19 cellular contexts compared by ENCODE assay signal in the genomic region with DNA sequence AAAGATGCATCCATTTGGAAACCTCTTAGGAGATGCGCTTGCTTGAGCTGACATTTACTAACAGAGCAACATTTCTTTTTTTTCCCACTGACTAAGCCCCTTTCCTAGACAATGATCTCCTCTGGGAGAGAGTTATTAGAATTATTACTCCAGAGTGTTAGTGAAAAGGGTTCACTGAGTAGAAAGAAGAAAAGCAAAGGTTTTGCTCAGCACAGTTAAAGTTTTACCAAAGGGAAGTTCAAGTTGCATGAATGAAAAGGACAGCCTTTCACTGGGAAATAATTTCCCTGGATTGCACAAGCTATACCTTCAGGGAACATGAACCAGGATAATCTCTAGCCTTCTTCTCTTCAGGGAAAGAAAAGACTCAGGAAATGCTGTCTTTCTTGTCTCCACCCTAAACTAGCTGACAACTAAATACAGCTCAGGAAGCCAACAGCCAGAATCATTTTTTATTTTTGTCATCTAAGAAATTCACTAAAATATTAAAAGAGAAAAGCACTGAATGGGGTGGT.
"Had no signal": no experiment of that assay in that cellular context is flagged by ENCODE, and none has a peak within 500 bp of the region (broad histone marks: within the 10 kb centered on the region; RNA-seq: fewer than 3 reads in every experiment).

No MANE protein-coding gene starts in this region.

- H3K27me3 ChIP-seq: colonic mucosa, heart left ventricle, sigmoid colon, uterus had no signal

- H3K36me3 ChIP-seq: colonic mucosa, heart left ventricle, left ventricle myocardium inferior, sigmoid colon, uterus had no signal

- H3K9me3 Mint-ChIP-seq: nephron progenitor cell, type B pancreatic cell had no signal

- H3K4me2 ChIP-seq: smooth muscle cell had no signal

- H3K27ac Mint-ChIP-seq: naive B cell, nephron progenitor cell, type B pancreatic cell had no signal

- H3K9me3 ChIP-seq: colonic mucosa, heart left ventricle, left ventricle myocardium inferior, psoas muscle, sigmoid colon, uterus had no signal

- H3K4me1 ChIP-seq: colonic mucosa, psoas muscle, sigmoid colon, uterus had no signal

- H3K27me3 Mint-ChIP-seq: naive B cell had no signal

- DNase-seq: colonic mucosa; dermis blood vessel endothelial cell; heart left ventricle; hypothalamus; left cardiac atrium; left ventricle myocardium inferior; mesendoderm; naive B cell; nephron progenitor cell; psoas muscle; sigmoid colon; stimulated activated CD4-positive, alpha-beta T cell treated with anti-CD3 and anti-CD28 coated beads, Interleukin-2, amount 100 ng/mL, for 48 hours; stimulated activated naive CD4-positive, alpha-beta T cell treated with Interleukin-2 at 50 U/mL for 16 hours; uterus had no signal

- H3K36me3 Mint-ChIP-seq: naive B cell, type B pancreatic cell had no signal

- ATAC-seq: esophagus mucosa, psoas muscle had no signal

- H3K4me3 Mint-ChIP-seq: naive B cell, nephron progenitor cell, type B pancreatic cell had no signal

- FAIRE-seq: islet of Langerhans had no signal

- H3K27ac ChIP-seq: colonic mucosa, heart left ventricle, left ventricle myocardium inferior, psoas muscle, sigmoid colon, uterus had no signal

- H3K4me3 ChIP-seq: colonic mucosa, heart left ventricle, left ventricle myocardium inferior, lung, psoas muscle, sigmoid colon, smooth muscle cell, uterus had no signal

- H3K4me1 Mint-ChIP-seq: naive B cell, nephron progenitor cell had no signal
